In the genomic region with DNA sequence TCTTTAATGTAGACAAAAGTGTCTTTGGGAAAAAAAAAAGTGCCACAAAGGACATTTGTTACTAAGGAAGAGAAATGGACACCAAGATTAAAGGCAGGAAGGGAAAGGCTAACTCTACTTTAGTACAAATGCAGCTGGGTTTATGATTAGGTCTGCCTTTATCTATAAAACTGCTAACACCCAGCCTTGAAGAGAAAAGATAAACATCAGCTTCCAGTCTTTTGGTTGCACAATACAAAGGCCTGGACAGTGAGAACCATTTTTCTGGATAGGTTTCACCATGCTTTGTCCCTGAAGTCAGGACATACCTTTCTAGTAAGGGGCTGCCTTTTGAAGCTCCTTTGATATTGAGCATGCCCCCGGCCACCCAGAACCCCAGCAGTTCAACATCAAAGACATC, we compare ENCODE assay signal across 22 cellular contexts.
"Had no signal": no experiment of that assay in that cellular context is flagged by ENCODE, and none has a peak within 500 bp of the region (broad histone marks: within the 10 kb centered on the region; RNA-seq: fewer than 3 reads in every experiment).

No MANE protein-coding gene starts in this region.

- H3K36me3 ChIP-seq: lower lobe of right lung had no signal

- DNase-seq: dermis blood vessel endothelial cell; dorsolateral prefrontal cortex; effector CD4-positive, alpha-beta T cell; effector memory CD4-positive, alpha-beta T cell; foreskin fibroblast; foreskin melanocyte; gastrocnemius medialis; glutamatergic neuron; head of caudate nucleus; heart right ventricle; hippocampal formation; left cardiac atrium; left lung; left ventricle myocardium superior; lower lobe of right lung; mesenchymal stem cell; mucosa of descending colon; naive B cell; naive thymus-derived CD8-positive, alpha-beta T cell had no signal

- ATAC-seq: gastrocnemius medialis; heart right ventricle; left cardiac atrium; left lung; left ventricle myocardium superior; lower lobe of right lung; mucosa of descending colon; naive thymus-derived CD8-positive, alpha-beta T cell had no signal

- H3K27me3 ChIP-seq: esophagus muscularis mucosa, gastrocnemius medialis, heart right ventricle, left lung had no signal

- H3K4me1 ChIP-seq: esophagus muscularis mucosa, gastrocnemius medialis, heart right ventricle, left lung, lower lobe of right lung had no signal

- H3K27ac ChIP-seq: coronary artery, dorsolateral prefrontal cortex, esophagus muscularis mucosa, gastrocnemius medialis, heart right ventricle, left lung, lower lobe of right lung had no signal

- H3K27me3 Mint-ChIP-seq: naive B cell; naive thymus-derived CD8-positive, alpha-beta T cell had no signal

- H3K4me3 ChIP-seq: coronary artery, dorsolateral prefrontal cortex, esophagus muscularis mucosa, gastrocnemius medialis, heart right ventricle, left lung, lower lobe of right lung, mucosa of descending colon had no signal

- H3K4me1 Mint-ChIP-seq: mesothelial cell of epicardium; naive B cell; naive thymus-derived CD8-positive, alpha-beta T cell had no signal

- H3K27ac Mint-ChIP-seq: mesothelial cell of epicardium; naive B cell; naive thymus-derived CD8-positive, alpha-beta T cell had no signal

- H3K4me3 Mint-ChIP-seq: mesothelial cell of epicardium; naive thymus-derived CD8-positive, alpha-beta T cell had no signal
